ENCODE assay signal across 19 cellular contexts in genomic region chr1:38708701-38709258, GRCh38.
DNase-seq lines count a peak whose midpoint lies in the region; ATAC-seq and TF ChIP-seq lines count a peak whose summit lies in the region.
"Had no signal": no experiment of that assay in that cellular context is flagged by ENCODE, and none has a peak within 500 bp of the region (broad histone marks: within the 10 kb centered on the region; RNA-seq: fewer than 3 reads in every experiment).

No MANE protein-coding gene starts in this region.

- H2AFZ ChIP-seq in H9 (ENCODE audit: low read length): no peak overlapping the region

- no peak overlapping the region for H3K4ac ChIP-seq in H9 (ENCODE audit: low read depth, low read length)

- H3K9me3 ChIP-seq in H9 (ENCODE audit: control insufficient read depth, low read depth, low read length) (peaks cover 6% of the 10 kb centered on the region), esophagus muscularis mucosa (peaks cover 0 to 27% (median 16%) of the 10 kb centered on the region in 4 donors)
- H3K9me3 ChIP-seq: BE2C had no signal

- H2BK12ac ChIP-seq in H9 (ENCODE audit: insufficient read length, low read depth, low read length): no peak overlapping the region

- no peaks in the 10 kb centered on the region for H3K79me2 ChIP-seq in H9 (ENCODE audit: insufficient read depth, low read length)

- no peaks in the 10 kb centered on the region for H4K20me1 ChIP-seq in H9 (ENCODE audit: control insufficient read depth, insufficient read depth, insufficient read length)
- H4K20me1 ChIP-seq: BLaER1 had no signal

- intact Hi-C loops in esophagus muscularis mucosa (cut with DNase I): no loop called here

- no peak overlapping the region for H3K4me3 Mint-ChIP-seq in H9
- no peak overlapping the region for H3K4me3 Mint-ChIP-seq in natural killer cell treated with Interleukin-12 subunit alpha and Interleukin-12 subunit beta and Interleukin-15 and Interleukin-18, amount 100 ng/mL, for 72 hours
- H3K4me3 Mint-ChIP-seq: CD14-positive monocyte; CD4-positive, alpha-beta memory T cell; CD4-positive, CD25-positive, alpha-beta regulatory T cell; CD8-positive, alpha-beta memory T cell had no signal

- no peak overlapping the region for H3K9ac ChIP-seq in H9 (ENCODE audit: extremely low read depth, insufficient read length, low read length)
- H3K9ac ChIP-seq: BLaER1 had no signal

- peak; percentile 24 to 40 for ATAC-seq in natural killer cell treated with Interleukin-12 subunit alpha and Interleukin-12 subunit beta and Interleukin-15 and Interleukin-18, amount 100 ng/mL, for 72 hours
- no peak for ATAC-seq in esophagus mucosa

- no peak for TF ChIP-seq POLR2A in esophagus muscularis mucosa (IDR thresholded peaks at IDR 0.05; ENCODE audit: low read depth)

- H3K23ac ChIP-seq in H9 (ENCODE audit: insufficient read length, low read depth, low read length): no peak overlapping the region

- H3K56ac ChIP-seq in H9 (ENCODE audit: insufficient read length, low read depth, low read length): no peak overlapping the region

- no peak overlapping the region for H2AK5ac ChIP-seq in H9 (ENCODE audit: insufficient read length, low read length)

- H4K8ac ChIP-seq in H9 (replicated peaks; ENCODE audit: insufficient read length, low read depth, low read length): no peak overlapping the region

- H3K4me1 Mint-ChIP-seq in H9: no peaks in the 10 kb centered on the region
- H3K4me1 Mint-ChIP-seq in natural killer cell treated with Interleukin-12 subunit alpha and Interleukin-12 subunit beta and Interleukin-15 and Interleukin-18, amount 100 ng/mL, for 72 hours (ENCODE audit: low read depth in 2 of 2): no peaks in the 10 kb centered on the region
- H3K4me1 Mint-ChIP-seq: CD14-positive monocyte; CD4-positive, alpha-beta memory T cell; CD4-positive, CD25-positive, alpha-beta regulatory T cell; CD8-positive, alpha-beta memory T cell had no signal

- H4K5ac ChIP-seq in H9 (ENCODE audit: insufficient read length, low read depth, low read length): no peak overlapping the region

- H2BK5ac ChIP-seq in H9 (ENCODE audit: insufficient read length, low read length): no peak overlapping the region

- no peak for TF ChIP-seq EP300 in esophagus muscularis mucosa (IDR thresholded peaks at IDR 0.05)

- peaks cover 15% of the 10 kb centered on the region for H3K27me3 Mint-ChIP-seq in H9 (ENCODE audit: low read depth)
- H3K27me3 Mint-ChIP-seq in natural killer cell treated with Interleukin-12 subunit alpha and Interleukin-12 subunit beta and Interleukin-15 and Interleukin-18, amount 100 ng/mL, for 72 hours: peaks cover 35 to 41% of the 10 kb centered on the region in 2 donors

- H3K79me1 ChIP-seq in H9 (ENCODE audit: insufficient read depth, low read depth, low read length, poor library complexity, severe bottlenecking): no peaks in the 10 kb centered on the region

- H4K91ac ChIP-seq in H9 (ENCODE audit: insufficient read length, low read depth, low read length): no peak overlapping the region

- no peaks in the 10 kb centered on the region for H3K23me2 ChIP-seq in H9 (ENCODE audit: insufficient read length, low read depth, low read length, poor library complexity, severe bottlenecking)

- H3K27ac ChIP-seq in H9 (ENCODE audit: insufficient read length, low read depth, low read length): no peak overlapping the region
- no peak overlapping the region for H3K27ac ChIP-seq in esophagus muscularis mucosa (replicated peaks in 1 of 4)
- H3K27ac ChIP-seq: BLaER1 had no signal

- no peak overlapping the region for H3K4me2 ChIP-seq in H9 (ENCODE audit: insufficient read depth, insufficient read length, low read length)
- H3K4me2 ChIP-seq: BLaER1 had no signal

- H3K9me3 Mint-ChIP-seq in H9: peaks cover 13 to 25% of the 10 kb centered on the region in 2 experiments
- H3K9me3 Mint-ChIP-seq in natural killer cell treated with Interleukin-12 subunit alpha and Interleukin-12 subunit beta and Interleukin-15 and Interleukin-18, amount 100 ng/mL, for 72 hours: no peaks in the 10 kb centered on the region

- H3K27me3 ChIP-seq in H9 (ENCODE audit: insufficient read depth, low read length) (no peaks in the 10 kb centered on the region), esophagus muscularis mucosa (peaks cover 0 to 7% (median 0%) of the 10 kb centered on the region in 4 donors)
- H3K27me3 ChIP-seq: BE2C, BLaER1 had no signal

- no peak overlapping the region for H3K4me3 ChIP-seq in esophagus muscularis mucosa
- H3K4me3 ChIP-seq: BLaER1 had no signal

- no peak overlapping the region for H2BK15ac ChIP-seq in H9 (ENCODE audit: low read depth, low read length)

- TF ChIP-seq CTCF in H9 (conservative IDR thresholded peaks at IDR 0.05) (no peak), esophagus muscularis mucosa (IDR thresholded peaks at IDR 0.05) (no peak)

- no CpG with 5 or more reads among the region's 44 CpGs for WGBS in H9 (ENCODE audit: extremely low coverage, insufficient read length, low lambda C conversion rate)
- 92% methylated on average over 39 of the region's 44 CpGs for WGBS in esophagus muscularis mucosa

- peak overlapping the region; percentile 17 for H3K18ac ChIP-seq in H9 (ENCODE audit: insufficient read length, low read depth, low read length)

- H2BK120ac ChIP-seq in H9 (ENCODE audit: low read depth, low read length, poor library complexity, severe bottlenecking): no peak overlapping the region

- no peaks in the 10 kb centered on the region for H3K36me3 ChIP-seq in esophagus muscularis mucosa
- H3K36me3 ChIP-seq: BE2C, BLaER1 had no signal

- DNase-seq in H9 (no peak), esophagus muscularis mucosa (ENCODE audit: extremely low spot score) (peak; percentile 86), NCI-H526 (lab: John Stamatoyannopoulos, UW) (no peak), NCI-H1417 treated with DMSO at 0.1 percent for 48 hours (lab: John Stamatoyannopoulos, UW) (no peak), NCI-H2107 treated with DMSO at 0.1 percent for 48 hours (lab: John Stamatoyannopoulos, UW; ENCODE audit: unreplicated experiment) (no peak)
- no peak for DNase-seq in natural killer cell treated with Interleukin-12 subunit alpha and Interleukin-12 subunit beta and Interleukin-15 and Interleukin-18, amount 100 ng/mL, for 72 hours (ENCODE audit: low spot score)
- DNase-seq: 8988T; ACHN; BE2C; C1 segment of cervical spinal cord; CD4-positive, alpha-beta memory T cell; CD4-positive, CD25-positive, alpha-beta regulatory T cell; CD8-positive, alpha-beta memory T cell; COR-L47; DMS79 treated with DMSO at 0.1 percent for 48 hours; GF-D8 had no signal

- H3K14ac ChIP-seq in H9 (ENCODE audit: insufficient read depth, low read length): no peak overlapping the region

- H3K27ac Mint-ChIP-seq in H9: no peak overlapping the region
- H3K27ac Mint-ChIP-seq in natural killer cell treated with Interleukin-12 subunit alpha and Interleukin-12 subunit beta and Interleukin-15 and Interleukin-18, amount 100 ng/mL, for 72 hours: no peak overlapping the region
- H3K27ac Mint-ChIP-seq: CD14-positive monocyte; CD4-positive, alpha-beta memory T cell; CD4-positive, CD25-positive, alpha-beta regulatory T cell had no signal

- peaks cover 2 to 16% (median 7%) of the 10 kb centered on the region in 3 experiments; a peak in 6 of 7 replicates for H3K36me3 Mint-ChIP-seq in H9 (ENCODE audit: insufficient read depth in 1 of 3, low read depth in 3 of 3)
- peaks cover 8% of the 10 kb centered on the region for H3K36me3 Mint-ChIP-seq in natural killer cell treated with Interleukin-12 subunit alpha and Interleukin-12 subunit beta and Interleukin-15 and Interleukin-18, amount 100 ng/mL, for 72 hours
- H3K36me3 Mint-ChIP-seq: CD14-positive monocyte; CD8-positive, alpha-beta memory T cell had no signal

- no peaks in the 10 kb centered on the region for H3K4me1 ChIP-seq in H9 (ENCODE audit: insufficient read depth, low read length)
- no peaks in the 10 kb centered on the region for H3K4me1 ChIP-seq in esophagus muscularis mucosa
- H3K4me1 ChIP-seq: BE2C, BLaER1 had no signal

- no peak overlapping the region for H3T11ph ChIP-seq in H9 (ENCODE audit: low read length)

- no peak overlapping the region for H2BK20ac ChIP-seq in H9 (ENCODE audit: low read depth, low read length, poor library complexity, severe bottlenecking)
